ENCODE assay signal across 8 cellular contexts in genomic region chr1:44842763-44843655, GRCh38. TPM values are rescaled to one million over a fixed set of nuclear protein-coding genes. Genes with fewer than 3 reads are reported as not detected.
A peak's percentile ranks its signal among the peaks of the same experiment; 100 is the strongest.
DNase-seq lines count a peak whose midpoint lies in the region; ATAC-seq and TF ChIP-seq lines count a peak whose summit lies in the region.

PTCH2 (minus strand) TSS chr1:44843253; CDS start chr1:44842932, 321 bp downstream.

- DNase-seq in Daoy (ENCODE audit: low read depth) (peak; percentile 80), T-helper 17 cell (no peak), lower leg skin (ENCODE audit: low spot score in 2 of 2) (peak in 1 of 2 donors; percentile 92), substantia nigra (lab: John Stamatoyannopoulos, UW) (peak in 35 of 49 donors; percentile 8 to 84 (median 52)), HT-29 (ENCODE audit: low spot score) (no peak)
- DNase-seq in effector CD8-positive, alpha-beta T cell (lab: John Stamatoyannopoulos, UW): peak; percentile 35

- H3K79me2 ChIP-seq in Loucy (ENCODE audit: insufficient read depth, low read length): no peaks in the 10 kb centered on the region

- H3K27me3 Mint-ChIP-seq in T-helper 17 cell: peaks cover 26% of the 10 kb centered on the region

- no peaks in the 10 kb centered on the region for H3K36me3 ChIP-seq in Loucy (ENCODE audit: insufficient read depth, low read length)

- no peak for TF ChIP-seq CTCF in Loucy (conservative IDR thresholded peaks at IDR 0.05; ENCODE audit: low read length)
- no peak for TF ChIP-seq CTCF in lower leg skin (IDR thresholded peaks at IDR 0.05)

- 4 to 7% methylated on average over 26 to 59 of the region's 75 CpGs for WGBS in lower leg skin, 2 donors

- peak within 1 kb of the TSS; percentile 52 for H3K9ac ChIP-seq in Loucy (ENCODE audit: low read depth, low read length, poor library complexity, severe bottlenecking)

- peak within 1 kb of the TSS; percentile 45; the same call in 1 of the 2 replicates for H2AFZ ChIP-seq in Loucy (ENCODE audit: low read length)

- no peak for TF ChIP-seq POLR2A in lower leg skin (IDR thresholded peaks at IDR 0.05)

- no peaks in the 10 kb centered on the region for H3K9me3 ChIP-seq in Loucy (ENCODE audit: insufficient read depth, low read depth, low read length)
- H3K9me3 ChIP-seq in T-helper 17 cell (ENCODE audit: control insufficient read depth, low read length, poor library complexity, severe bottlenecking): no peaks in the 10 kb centered on the region

- H3K4me1 Mint-ChIP-seq in T-helper 17 cell: peaks cover 4% of the 10 kb centered on the region

- no peaks in the 10 kb centered on the region for H3F3A ChIP-seq in Loucy (ENCODE audit: low read depth)

- H3K27me3 ChIP-seq in Loucy (ENCODE audit: insufficient read depth, low read length, poor library complexity, severe bottlenecking): no peaks in the 10 kb centered on the region

- H3K4me1 ChIP-seq in Loucy (ENCODE audit: insufficient read depth, low read length, poor library complexity, severe bottlenecking): peaks cover 7% of the 10 kb centered on the region

- peak within 1 kb of the TSS; percentile 21 for H3K27ac ChIP-seq in substantia nigra (ENCODE audit: low read depth, low read length, poor library complexity, severe bottlenecking)

- peak within 1 kb of the TSS; percentile 68 for H3K4me3 Mint-ChIP-seq in T-helper 17 cell

- peak within 1 kb of the TSS; percentile 93 for H3K4me2 ChIP-seq in Loucy (ENCODE audit: low read depth, low read length, poor library complexity, severe bottlenecking)

- peak; percentile 61 for ATAC-seq in T-helper 17 cell
- no peak for ATAC-seq in HG03439 (IDR thresholded peaks at IDR 0.05; ENCODE audit: unreplicated experiment)

- no peaks in the 10 kb centered on the region for H3K36me3 Mint-ChIP-seq in T-helper 17 cell (ENCODE audit: low read depth)

- H3K9me2 ChIP-seq in Loucy (replicated peaks; ENCODE audit: low read depth, low read length): no peaks in the 10 kb centered on the region

- H3K4me3 ChIP-seq in Loucy (ENCODE audit: low read length, poor library complexity, severe bottlenecking) (peak within 1 kb of the TSS; percentile 70), lower leg skin (ENCODE audit: low read depth, poor library complexity, severe bottlenecking) (peak within 1 kb of the TSS; percentile 39)

- H3K27ac Mint-ChIP-seq in T-helper 17 cell: peak within 1 kb of the TSS; percentile 69

- intact Hi-C loops in lower leg skin (cut with DNase I; ENCODE audit: low total_unique reads): no loop called here

- H4K20me1 ChIP-seq in Loucy (ENCODE audit: insufficient read depth, low read length, poor library complexity, severe bottlenecking): no peaks in the 10 kb centered on the region

RNA-seq across cellular contexts. Expression of gene PTCH2, which starts in this region (rescaled TPM):
- total RNA-seq in Daoy (2014; rRNA removed; shearing (Covaris generic)): 0.11 TPM in 1 of 2 replicates, not detected in the other
- 1 to 10 TPM; 1.6 to 1.7 TPM for total RNA-seq in T-helper 17 cell
- total RNA-seq in lower leg skin: 1 to 10 TPM in 2 of 4 donors, under 1 TPM in 2; 0.54 to 2.7 (median 1.2) TPM
- 0.16 and 0.18 TPM in 2 replicates for total RNA-seq in HT-29 (2014; rRNA removed; shearing (Covaris generic))

Comparison
In these comparisons a context has a peak if more than half of its experiments do, and no peak if none do; other contexts are left out.
1. Peak in DNase-seq in Daoy; RNA of the gene not detected or under 1 TPM.
2. DNase-seq: peak in effector CD8-positive, alpha-beta T cell (single experiment) and substantia nigra (35 of 49); none in T-helper 17 cell (0 of 3) and HT-29 (single experiment).